Comparison of ENCODE assay signal across 10 cellular contexts in the genomic region with DNA sequence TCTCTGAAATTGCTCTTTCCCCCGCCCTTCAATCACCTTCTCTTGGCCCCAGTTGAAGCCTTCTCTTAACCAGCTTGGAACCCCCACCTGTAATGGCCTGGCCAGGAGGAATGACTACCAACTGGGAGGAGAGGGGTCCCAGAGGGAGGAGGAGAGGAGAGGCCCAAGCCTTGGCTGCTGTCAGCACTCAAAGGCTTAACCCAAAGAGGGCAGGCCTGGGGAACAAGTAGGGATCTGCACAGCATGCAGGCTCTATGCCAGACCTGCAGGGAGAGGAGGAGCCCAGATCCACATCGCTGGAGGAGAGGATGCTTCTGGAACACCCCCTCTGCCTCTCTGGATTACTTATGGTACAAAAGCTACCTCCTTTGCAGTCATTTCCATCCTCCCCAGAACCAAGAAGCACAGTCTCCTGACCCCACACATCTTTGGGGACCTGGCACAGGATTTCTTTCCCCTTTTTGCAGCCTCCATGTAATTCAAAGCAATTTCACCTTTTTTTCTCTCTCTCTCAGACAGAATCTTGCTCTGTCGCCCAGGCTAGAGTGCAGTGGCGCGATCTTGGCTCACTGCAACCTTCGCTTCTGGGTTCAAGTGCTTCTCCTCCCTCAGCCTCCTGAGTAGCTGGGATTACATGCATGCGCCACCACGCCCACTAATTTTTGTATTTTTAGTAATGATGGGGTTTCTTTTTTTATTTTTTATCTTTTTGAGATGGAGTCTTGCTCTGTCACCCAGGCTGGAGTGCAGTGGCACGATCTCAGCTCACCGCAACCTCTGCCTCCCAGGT. TPM values are rescaled to one million over a fixed set of nuclear protein-coding genes. Genes with fewer than 3 reads are reported as not detected.
DNase-seq lines count a peak whose midpoint lies in the region; ATAC-seq and TF ChIP-seq lines count a peak whose summit lies in the region.
"Had no signal": no experiment of that assay in that cellular context is flagged by ENCODE, and none has a peak within 500 bp of the region (broad histone marks: within the 10 kb centered on the region; RNA-seq: fewer than 3 reads in every experiment).

No MANE protein-coding gene starts in this region.

- H3K27ac Mint-ChIP-seq in CD4-positive, alpha-beta memory T cell: peak overlapping the region; percentile 82 to 97 (median 94)

- no peak overlapping the region for H3K4me3 ChIP-seq in CD4-positive, alpha-beta memory T cell (ENCODE audit: low read length in 2 of 2)
- no peak overlapping the region for H3K4me3 ChIP-seq in effector memory CD4-positive, alpha-beta T cell (ENCODE audit: insufficient read depth, low read depth, low read length, poor library complexity, severe bottlenecking)
- no peak overlapping the region for H3K4me3 ChIP-seq in MG63

- peaks cover 5 to 21% of the 10 kb centered on the region in 2 donors for H3K36me3 Mint-ChIP-seq in CD4-positive, alpha-beta memory T cell

- CTCF ChIA-PET in CD4-positive, alpha-beta memory T cell (lab: Charles Lee; ENCODE audit: partially characterized antibody): interaction anchor here (1.2 to 1.3 kb wide), 2 partner anchors 10 to 26 kb away, joined by 3 to 5 read pairs; a partner anchor contains a TSS
- CTCF ChIA-PET in RWPE1 (lab: Yijun Ruan, JAX): interaction anchor here (0.5 to 1.4 kb wide), 3 partner anchors 11 to 283 kb away, joined by 4 to 8 read pairs (median 7); no protein-coding TSS in a partner anchor

- no peak for TF ChIP-seq CTCF in RWPE1 (conservative IDR thresholded peaks at IDR 0.05; ENCODE audit: low read depth)

- H3K4me3 Mint-ChIP-seq in CD4-positive, alpha-beta memory T cell: peak overlapping the region in 5 of 8 donors; percentile 62 to 82 (median 64)

- H3K9me3 ChIP-seq in CD4-positive, alpha-beta memory T cell (ENCODE audit: control insufficient read depth in 1 of 2, low read length in 2 of 2): no peaks in the 10 kb centered on the region
- H3K9me3 ChIP-seq in effector memory CD4-positive, alpha-beta T cell (ENCODE audit: control insufficient read depth, low read length): no peaks in the 10 kb centered on the region
- H3K9me3 ChIP-seq in MG63: no peaks in the 10 kb centered on the region

- intact Hi-C loops in CD4-positive, alpha-beta memory T cell (cut with micrococcal nuclease): no loop called here
- intact Hi-C loops in posterior vena cava (cut with DNase I): no loop called here

- H3K4me1 Mint-ChIP-seq in CD4-positive, alpha-beta memory T cell: peaks cover 53 to 92% (median 71%) of the 10 kb centered on the region in 4 donors

- H3K36me3 ChIP-seq in CD4-positive, alpha-beta memory T cell (ENCODE audit: insufficient read depth, low read length): peaks cover 3% of the 10 kb centered on the region
- H3K36me3 ChIP-seq in effector memory CD4-positive, alpha-beta T cell (ENCODE audit: control insufficient read depth, insufficient read depth, low read length): peaks cover 3% of the 10 kb centered on the region
- no peaks in the 10 kb centered on the region; the same call in 1 of the 2 replicates for H3K36me3 ChIP-seq in MG63

- no peak for ATAC-seq in HG03571 (IDR thresholded peaks at IDR 0.05; ENCODE audit: unreplicated experiment)
- ATAC-seq: left ventricle myocardium superior had no signal

- POLR2A ChIA-PET in CD4-positive, alpha-beta memory T cell (lab: Charles Lee; ENCODE audit: partially characterized antibody): interaction anchor here (1.0 to 16.2 kb wide), 3 partner anchors 11 to 24 kb away, joined by 3 to 333 read pairs (median 175); partner anchors contain the start of genes ITGB7 and RARG
- POLR2A ChIA-PET in RWPE1 (lab: Yijun Ruan, JAX; ENCODE audit: low non-redundant PET): interaction anchor here (0.5 to 0.6 kb wide), 2 partner anchors 14 to 73 kb away, joined by 4 to 13 read pairs; partner anchors contain the start of gene MYG1

- no peaks in the 10 kb centered on the region for H3K9me3 Mint-ChIP-seq in CD4-positive, alpha-beta memory T cell

- no peaks in the 10 kb centered on the region for H3K27me3 ChIP-seq in CD4-positive, alpha-beta memory T cell (ENCODE audit: insufficient read depth, low read length)
- no peaks in the 10 kb centered on the region for H3K27me3 ChIP-seq in effector memory CD4-positive, alpha-beta T cell (replicated peaks; ENCODE audit: control insufficient read depth, insufficient read depth, low read length, poor library complexity, severe bottlenecking)
- H3K27me3 ChIP-seq in MG63: no peaks in the 10 kb centered on the region

- H3K27ac ChIP-seq in CD4-positive, alpha-beta memory T cell (ENCODE audit: low read depth, low read length): peak overlapping the region; percentile 98
- H3K27ac ChIP-seq in RWPE1: peak overlapping the region; percentile 99
- peak overlapping the region; percentile 87 for H3K27ac ChIP-seq in effector memory CD4-positive, alpha-beta T cell (ENCODE audit: insufficient read depth, low read length, poor library complexity, severe bottlenecking)

- H3K27me3 Mint-ChIP-seq in CD4-positive, alpha-beta memory T cell: no peaks in the 10 kb centered on the region

- DNase-seq in CD4-positive, alpha-beta memory T cell: no peak
- peak; percentile 56 for DNase-seq in RWPE1 (ENCODE audit: low spot score)
- no peak for DNase-seq in effector memory CD4-positive, alpha-beta T cell
- DNase-seq in posterior vena cava (ENCODE audit: low spot score): peak; percentile 47
- DNase-seq in MG63: no peak
- no peak for DNase-seq in kidney tubule cell (ENCODE audit: low spot score)
- DNase-seq in midbrain (lab: John Stamatoyannopoulos, UW): no peak
- DNase-seq: activated naive CD4-positive, alpha-beta T cell; left ventricle myocardium superior had no signal

- peaks cover 84% of the 10 kb centered on the region for H3K4me1 ChIP-seq in CD4-positive, alpha-beta memory T cell (ENCODE audit: insufficient read depth, low read length)
- peaks cover 56% of the 10 kb centered on the region for H3K4me1 ChIP-seq in effector memory CD4-positive, alpha-beta T cell (ENCODE audit: control insufficient read depth, insufficient read depth, low read length, poor library complexity, severe bottlenecking)

RNA-seq across cellular contexts. Expression of gene RARG, which starts 6.2 kb away (rescaled TPM):
- 10 to 100 TPM; 84.7 to 86.0 TPM for total RNA-seq in CD4-positive, alpha-beta memory T cell
- 10 to 100 TPM; 13.2 to 25.1 TPM for polyA plus RNA-seq in CD4-positive, alpha-beta memory T cell
- total RNA-seq in posterior vena cava: 10 to 100 TPM; 33.4 to 38.1 TPM
- total RNA-seq in MG63 (2014; rRNA removed; shearing (Covaris generic); ENCODE audit: low replicate concordance): 30.8 and 40.7 TPM in 2 replicates

RNA-seq across cellular contexts. Expression of gene ITGB7, which starts 18.8 kb away (rescaled TPM):
- 100 to 1,000 TPM; 382 to 397 TPM for total RNA-seq in CD4-positive, alpha-beta memory T cell
- polyA plus RNA-seq in CD4-positive, alpha-beta memory T cell: 100 to 1,000 TPM; 271 to 374 TPM
- total RNA-seq in posterior vena cava: 1 to 10 TPM; 2.1 to 2.9 TPM
- 1.6 TPM in 1 of 2 replicates, not detected in the other for total RNA-seq in MG63 (2014; rRNA removed; shearing (Covaris generic); ENCODE audit: low replicate concordance)

RNA-seq across cellular contexts. Expression of gene ESPL1, which starts 42.3 kb away (rescaled TPM):
- under 1 TPM; 0.20 to 0.55 TPM for total RNA-seq in CD4-positive, alpha-beta memory T cell
- under 1 TPM in 1 of 2 donors, not detected in 1; 0.16 TPM for polyA plus RNA-seq in CD4-positive, alpha-beta memory T cell
- total RNA-seq in posterior vena cava: 1 to 10 TPM in 1 of 2 donors, under 1 TPM in 1; 0.62 to 1.0 TPM
- total RNA-seq in MG63 (2014; rRNA removed; shearing (Covaris generic); ENCODE audit: low replicate concordance): 22.1 and 23.9 TPM in 2 replicates

RNA-seq across cellular contexts. Expression of gene CSAD, which starts 45.1 kb away (rescaled TPM):
- 10 to 100 TPM; 62.5 to 64.2 TPM for total RNA-seq in CD4-positive, alpha-beta memory T cell
- polyA plus RNA-seq in CD4-positive, alpha-beta memory T cell: 1 to 10 TPM; 1.1 to 2.9 TPM
- 10 to 100 TPM; 16.4 to 22.3 TPM for total RNA-seq in posterior vena cava
- total RNA-seq in MG63 (2014; rRNA removed; shearing (Covaris generic); ENCODE audit: low replicate concordance): 1.2 and 7.1 TPM in 2 replicates

RNA-seq across cellular contexts. Expression of gene ZNF740, which starts 45.3 kb away (rescaled TPM):
- 100 to 1,000 TPM; 109 to 113 TPM for total RNA-seq in CD4-positive, alpha-beta memory T cell
- polyA plus RNA-seq in CD4-positive, alpha-beta memory T cell: 1 to 10 TPM in 1 of 2 donors, under 1 TPM in 1; 0.90 to 3.5 TPM
- 10 to 100 TPM; 23.7 to 27.4 TPM for total RNA-seq in posterior vena cava
- 14.7 and 22.2 TPM in 2 replicates for total RNA-seq in MG63 (2014; rRNA removed; shearing (Covaris generic); ENCODE audit: low replicate concordance)

Comparison
In these comparisons a context has a peak if more than half of its experiments do, and no peak if none do; other contexts are left out.
1. DNase-seq: peak in RWPE1 (single experiment) and posterior vena cava (single experiment); none in CD4-positive, alpha-beta memory T cell (0 of 5), effector memory CD4-positive, alpha-beta T cell (0 of 3), MG63 (single experiment), kidney tubule cell (single experiment) and midbrain (single experiment).
2. RNA of gene ITGB7, which starts 18.8 kb away (total RNA-seq): 382 to 397 TPM in CD4-positive, alpha-beta memory T cell; 2.1 to 2.9 TPM in posterior vena cava and 1.6 TPM in MG63; every median in the first group is over 10 times any median in the second.
3. RNA of gene ESPL1, which starts 42.3 kb away (total RNA-seq): 22.1 to 23.9 TPM in MG63; 0.62 to 1.0 TPM in posterior vena cava and 0.20 to 0.55 TPM in CD4-positive, alpha-beta memory T cell; every median in the first group is over 10 times any median in the second.
4. Peak in every context shown above with its lines, with median percentiles within 50 percentile points of each other: H3K27ac ChIP-seq.